34 cellular contexts compared by ENCODE assay signal in genomic region chr2:128973566-128973965, GRCh38.
"Had no signal": no experiment of that assay in that cellular context is flagged by ENCODE, and none has a peak within 500 bp of the region (broad histone marks: within the 10 kb centered on the region; RNA-seq: fewer than 3 reads in every experiment).

No MANE protein-coding gene starts in this region.

- H3K36me3 ChIP-seq: MG63 had no signal

- DNase-seq: Karpas-422, Kasumi-1, KG1, MG63, MM.1S, MV-4-11, NCI-H1048, NCI-H1092, NCI-H1092 treated with DMSO at 0.1 percent for 48 hours, NCI-H1105, NCI-H1105 treated with DMSO at 0.1 percent for 48 hours, NCI-H1417, NCI-H1417 treated with DMSO at 0.1 percent for 48 hours, NCI-H1436, NCI-H1436 treated with DMSO at 0.1 percent for 48 hours, NCI-H146, NCI-H1694 treated with DMSO at 0.1 percent for 48 hours, NCI-H187, NCI-H187 treated with DMSO at 0.1 percent for 48 hours, NCI-H1930, NCI-H2029, NCI-H2029 treated with DMSO at 0.1 percent for 48 hours, NCI-H2081, NCI-H2081 treated with DMSO at 0.1 percent for 48 hours, NCI-H2107, NCI-H2171, NCI-H2171 treated with DMSO at 0.1 percent for 48 hours, NCI-H2227 treated with DMSO at 0.1 percent for 48 hours, NCI-H226, NCI-H345, NCI-H446, NCI-H446 treated with DMSO at 0.1 percent for 48 hours, NCI-H510A had no signal

- H3K27ac ChIP-seq: KMS-11 had no signal

- H3K27me3 ChIP-seq: MG63 had no signal

- H3K4me3 ChIP-seq: MG63 had no signal

- H3K9me3 ChIP-seq: MG63 had no signal
